ENCODE assay signal across 32 cellular contexts in genomic region chr1:154225370-154225769, GRCh38. TPM values are rescaled to one million over a fixed set of nuclear protein-coding genes. Genes with fewer than 3 reads are reported as not detected.
DNase-seq lines count a peak whose midpoint lies in the region; ATAC-seq and TF ChIP-seq lines count a peak whose summit lies in the region.
"Had no signal": no experiment of that assay in that cellular context is flagged by ENCODE, and none has a peak within 500 bp of the region (broad histone marks: within the 10 kb centered on the region; RNA-seq: fewer than 3 reads in every experiment).

No MANE protein-coding gene starts in this region.

- H3K36me3 Mint-ChIP-seq in CD4-positive, CD25-positive, alpha-beta regulatory T cell, result peaks cover 30% of the 10 kb centered on the region
- peaks cover 67% of the 10 kb centered on the region for H3K36me3 Mint-ChIP-seq in CD8-positive, alpha-beta T cell
- peaks cover 62% of the 10 kb centered on the region for H3K36me3 Mint-ChIP-seq in activated T-helper 1 cell treated with anti-CD3 and anti-CD28 coated beads, Interleukin-12 subunit alpha, Interleukin-12 subunit beta, Interleukin-2, Interleukin-4 antibody, amounts not matched to agents 30 ng/mL and 10 ng/mL and 1 ng/mL, durations not matched to agents 14 hours and 24 hours and 36 hours (ENCODE audit: low read depth)
- peaks cover 18% of the 10 kb centered on the region for H3K36me3 Mint-ChIP-seq in memory B cell

- H3K27ac Mint-ChIP-seq in CD4-positive, CD25-positive, alpha-beta regulatory T cell, result peak overlapping the region in 2 of 3 donors; percentile 41 to 86
- peak overlapping the region; percentile 82 for H3K27ac Mint-ChIP-seq in CD8-positive, alpha-beta T cell
- peak overlapping the region; percentile 12 for H3K27ac Mint-ChIP-seq in activated T-helper 1 cell treated with anti-CD3 and anti-CD28 coated beads, Interleukin-12 subunit alpha, Interleukin-12 subunit beta, Interleukin-2, Interleukin-4 antibody, amounts not matched to agents 30 ng/mL and 10 ng/mL and 1 ng/mL, durations not matched to agents 14 hours and 24 hours and 36 hours
- peak overlapping the region; percentile 31 for H3K27ac Mint-ChIP-seq in memory B cell
- H3K27ac Mint-ChIP-seq: endodermal cell had no signal

- H3K27me3 ChIP-seq in CD4-positive, CD25-positive, alpha-beta regulatory T cell (ENCODE audit: control insufficient read depth, insufficient read depth, low read length), result no peaks in the 10 kb centered on the region
- no peaks in the 10 kb centered on the region for H3K27me3 ChIP-seq in CD8-positive, alpha-beta T cell (ENCODE audit: insufficient read depth, low read length)
- H3K27me3 ChIP-seq: MG63, upper lobe of left lung had no signal

- no peak for ATAC-seq in CD4-positive, CD25-positive, alpha-beta regulatory T cell (ENCODE audit: low read depth in 2 of 2)
- ATAC-seq in CD8-positive, alpha-beta T cell, result no peak
- ATAC-seq in memory B cell (ENCODE audit: low read depth) (no peak), GM18909 (IDR thresholded peaks at IDR 0.05; ENCODE audit: poor library complexity, unreplicated experiment) (no peak), GM19397 (IDR thresholded peaks at IDR 0.05; ENCODE audit: unreplicated experiment) (no peak)
- ATAC-seq: activated T-helper 17 cell treated with anti-CD3 and anti-CD28 coated beads, Interleukin-2, amount 50 U/mL, for 72 hours; left ventricle myocardium superior; PC-3; psoas muscle had no signal

- H3K36me3 ChIP-seq in CD4-positive, CD25-positive, alpha-beta regulatory T cell (ENCODE audit: control insufficient read depth, insufficient read depth, low read length), result peaks cover 47% of the 10 kb centered on the region
- peaks cover 30% of the 10 kb centered on the region for H3K36me3 ChIP-seq in CD8-positive, alpha-beta T cell (ENCODE audit: insufficient read depth, low read length)

- H3K4me1 Mint-ChIP-seq in CD4-positive, CD25-positive, alpha-beta regulatory T cell, result peaks cover 39 to 57% (median 48%) of the 10 kb centered on the region in 4 donors
- peaks cover 60% of the 10 kb centered on the region for H3K4me1 Mint-ChIP-seq in CD8-positive, alpha-beta T cell (ENCODE audit: low read depth)
- H3K4me1 Mint-ChIP-seq in activated T-helper 1 cell treated with anti-CD3 and anti-CD28 coated beads, Interleukin-12 subunit alpha, Interleukin-12 subunit beta, Interleukin-2, Interleukin-4 antibody, amounts not matched to agents 30 ng/mL and 10 ng/mL and 1 ng/mL, durations not matched to agents 14 hours and 24 hours and 36 hours (ENCODE audit: low read depth), result peaks cover 50% of the 10 kb centered on the region
- H3K4me1 Mint-ChIP-seq in memory B cell, result peaks cover 40% of the 10 kb centered on the region

- DNase-seq in CD4-positive, CD25-positive, alpha-beta regulatory T cell, result no peak
- DNase-seq in CD8-positive, alpha-beta T cell, result no peak
- no peak for DNase-seq in activated T-helper 1 cell treated with anti-CD3 and anti-CD28 coated beads, Interleukin-12 subunit alpha, Interleukin-12 subunit beta, Interleukin-2, Interleukin-4 antibody, amounts not matched to agents 30 ng/mL and 10 ng/mL and 1 ng/mL, durations not matched to agents 14 hours and 24 hours and 36 hours (ENCODE audit: low spot score)
- DNase-seq in memory B cell (ENCODE audit: low spot score in 2 of 2) (no peak), DMS153 treated with DMSO at 0.1 percent for 48 hours (lab: John Stamatoyannopoulos, UW; ENCODE audit: unreplicated experiment) (no peak)
- DNase-seq: activated B cell treated with CpG ODN at 0.5 μM for 24 hours; C1 segment of cervical spinal cord; caudate nucleus; endodermal cell; foreskin fibroblast; head of caudate nucleus; islet precursor cell; KBM-7; left ventricle myocardium superior; MG63; NCI-H1105; NCI-H187; NCI-H2171 treated with DMSO at 0.1 percent for 48 hours; NCI-H510A treated with DMSO at 0.1 percent for 48 hours; PC-3; psoas muscle; stimulated activated CD4-positive, alpha-beta T cell treated with anti-CD3 and anti-CD28 coated beads, Interleukin-15, amount 100 ng/mL, for 24 hours; stimulated activated CD4-positive, alpha-beta T cell treated with anti-CD3 and anti-CD28 coated beads, Interleukin-4, amount 100 ng/mL, for 4 hours; T-helper 1 cell; upper lobe of left lung had no signal

- no peak overlapping the region for H3K4me3 ChIP-seq in CD4-positive, CD25-positive, alpha-beta regulatory T cell (ENCODE audit: low read depth, low read length)
- no peak overlapping the region for H3K4me3 ChIP-seq in CD8-positive, alpha-beta T cell (ENCODE audit: low read depth, low read length)
- H3K4me3 ChIP-seq: MG63, psoas muscle, upper lobe of left lung had no signal

- intact Hi-C loops in CD8-positive, alpha-beta T cell (cut with DNase I, micrococcal nuclease), result no loop called here
- intact Hi-C loops in activated T-helper 1 cell treated with anti-CD3 and anti-CD28 coated beads, Interleukin-12 subunit alpha, Interleukin-12 subunit beta, Interleukin-2, Interleukin-4 antibody, amounts not matched to agents 30 ng/mL and 10 ng/mL and 1 ng/mL, durations not matched to agents 14 hours and 24 hours and 36 hours (cut with micrococcal nuclease), result loop anchor here (10.0 kb wide), 1 partner anchor 501 kb away; the partner anchor contains the start of gene INTS3

- POLR2A ChIA-PET in CD8-positive, alpha-beta T cell (lab: Charles Lee), result interaction anchor here (2.4 kb wide), 1 partner anchor 46 kb away, joined by 5 read pairs; the partner anchor contains the start of gene HAX1

- H3K27ac ChIP-seq in CD4-positive, CD25-positive, alpha-beta regulatory T cell (ENCODE audit: insufficient read depth, low read length, poor library complexity, severe bottlenecking), result no peak overlapping the region
- H3K27ac ChIP-seq in CD8-positive, alpha-beta T cell (ENCODE audit: low read depth, low read length), result no peak overlapping the region
- H3K27ac ChIP-seq: upper lobe of left lung had no signal

- TF ChIP-seq CTCF in CD8-positive, alpha-beta T cell (IDR thresholded peaks at IDR 0.05), result no peak

- H3K9me3 Mint-ChIP-seq in CD4-positive, CD25-positive, alpha-beta regulatory T cell, result peaks cover 0 to 2% (median 0%) of the 10 kb centered on the region in 7 donors
- no peaks in the 10 kb centered on the region for H3K9me3 Mint-ChIP-seq in CD8-positive, alpha-beta T cell
- peaks cover 3% of the 10 kb centered on the region for H3K9me3 Mint-ChIP-seq in activated T-helper 1 cell treated with anti-CD3 and anti-CD28 coated beads, Interleukin-12 subunit alpha, Interleukin-12 subunit beta, Interleukin-2, Interleukin-4 antibody, amounts not matched to agents 30 ng/mL and 10 ng/mL and 1 ng/mL, durations not matched to agents 14 hours and 24 hours and 36 hours
- H3K9me3 Mint-ChIP-seq in memory B cell, result no peaks in the 10 kb centered on the region
- H3K9me3 Mint-ChIP-seq: activated B cell treated with CpG ODN at 0.5 μM for 24 hours, endodermal cell had no signal

- peaks cover 34% of the 10 kb centered on the region for H3K4me1 ChIP-seq in CD4-positive, CD25-positive, alpha-beta regulatory T cell (ENCODE audit: control insufficient read depth, insufficient read depth, low read length, poor library complexity, severe bottlenecking)
- H3K4me1 ChIP-seq in CD8-positive, alpha-beta T cell (ENCODE audit: insufficient read depth, low read length), result peaks cover 28% of the 10 kb centered on the region

- no peaks in the 10 kb centered on the region for H3K9me3 ChIP-seq in CD4-positive, CD25-positive, alpha-beta regulatory T cell (ENCODE audit: control insufficient read depth in 2 of 2, low read length in 2 of 2)
- H3K9me3 ChIP-seq in CD8-positive, alpha-beta T cell (ENCODE audit: low read length), result no peaks in the 10 kb centered on the region
- H3K9me3 ChIP-seq: psoas muscle, upper lobe of left lung had no signal

- CTCF ChIA-PET in CD8-positive, alpha-beta T cell (lab: Charles Lee), result no interaction called here

- no peaks in the 10 kb centered on the region for H3K27me3 Mint-ChIP-seq in CD4-positive, CD25-positive, alpha-beta regulatory T cell
- H3K27me3 Mint-ChIP-seq in CD8-positive, alpha-beta T cell (ENCODE audit: low read depth), result no peaks in the 10 kb centered on the region
- no peaks in the 10 kb centered on the region for H3K27me3 Mint-ChIP-seq in activated T-helper 1 cell treated with anti-CD3 and anti-CD28 coated beads, Interleukin-12 subunit alpha, Interleukin-12 subunit beta, Interleukin-2, Interleukin-4 antibody, amounts not matched to agents 30 ng/mL and 10 ng/mL and 1 ng/mL, durations not matched to agents 14 hours and 24 hours and 36 hours (ENCODE audit: insufficient read depth)
- H3K27me3 Mint-ChIP-seq in memory B cell, result no peaks in the 10 kb centered on the region
- H3K27me3 Mint-ChIP-seq: activated B cell treated with CpG ODN at 0.5 μM for 24 hours; activated T-helper 17 cell treated with anti-CD3 and anti-CD28 coated beads, Interleukin-2, amount 50 U/mL, for 72 hours had no signal

- H3K4me3 Mint-ChIP-seq in CD4-positive, CD25-positive, alpha-beta regulatory T cell, result peak overlapping the region in 1 of 4 donors; percentile 52
- no peak overlapping the region for H3K4me3 Mint-ChIP-seq in CD8-positive, alpha-beta T cell
- no peak overlapping the region for H3K4me3 Mint-ChIP-seq in activated T-helper 1 cell treated with anti-CD3 and anti-CD28 coated beads, Interleukin-12 subunit alpha, Interleukin-12 subunit beta, Interleukin-2, Interleukin-4 antibody, amounts not matched to agents 30 ng/mL and 10 ng/mL and 1 ng/mL, durations not matched to agents 14 hours and 24 hours and 36 hours
- no peak overlapping the region for H3K4me3 Mint-ChIP-seq in memory B cell
- H3K4me3 Mint-ChIP-seq: activated B cell treated with CpG ODN at 0.5 μM for 24 hours, endodermal cell had no signal

RNA-seq across cellular contexts. Expression of gene UBAP2L, which starts 4.6 kb away (rescaled TPM):
- total RNA-seq in CD4-positive, CD25-positive, alpha-beta regulatory T cell, result 194 TPM
- polyA plus RNA-seq in CD4-positive, CD25-positive, alpha-beta regulatory T cell, result 10 to 100 TPM; 40.8 to 53.0 (median 46.0) TPM
- total RNA-seq in CD8-positive, alpha-beta T cell, result 100 to 1,000 TPM; 212 to 226 TPM
- 258 and 284 TPM in 2 replicates for total RNA-seq in activated T-helper 1 cell treated with anti-CD3 and anti-CD28 coated beads, Interleukin-12 subunit alpha, Interleukin-12 subunit beta, Interleukin-2, Interleukin-4 antibody, amounts not matched to agents 30 ng/mL and 10 ng/mL and 1 ng/mL, durations not matched to agents 14 hours and 24 hours and 36 hours

RNA-seq across cellular contexts. Expression of gene CFAP141, which starts 19.2 kb away (rescaled TPM):
- not detected for total RNA-seq in CD4-positive, CD25-positive, alpha-beta regulatory T cell
- not detected for polyA plus RNA-seq in CD4-positive, CD25-positive, alpha-beta regulatory T cell
- not detected for total RNA-seq in CD8-positive, alpha-beta T cell
- total RNA-seq in activated T-helper 1 cell treated with anti-CD3 and anti-CD28 coated beads, Interleukin-12 subunit alpha, Interleukin-12 subunit beta, Interleukin-2, Interleukin-4 antibody, amounts not matched to agents 30 ng/mL and 10 ng/mL and 1 ng/mL, durations not matched to agents 14 hours and 24 hours and 36 hours, result not detected in 2 replicates
- total RNA-seq: activated B cell treated with CpG ODN at 0.5 μM for 24 hours; activated T-helper 17 cell treated with anti-CD3 and anti-CD28 coated beads, Interleukin-2, amount 50 U/mL, for 72 hours; endodermal cell; H4; left ventricle myocardium superior; myocyte; omental fat pad; PC-3; psoas muscle had no signal
- polyA plus RNA-seq: esophagus, psoas muscle had no signal

RNA-seq across cellular contexts. Expression of gene TPM3, which starts 33.5 kb away (rescaled TPM):
- total RNA-seq in CD4-positive, CD25-positive, alpha-beta regulatory T cell, result 412 TPM
- polyA plus RNA-seq in CD4-positive, CD25-positive, alpha-beta regulatory T cell, result 1,000 to 10,000 TPM in 1 of 4 donors, 100 to 1,000 TPM in 3; 780 to 1,027 (median 844) TPM
- total RNA-seq in CD8-positive, alpha-beta T cell, result 100 to 1,000 TPM; 341 to 347 TPM
- 665 and 668 TPM in 2 replicates for total RNA-seq in activated T-helper 1 cell treated with anti-CD3 and anti-CD28 coated beads, Interleukin-12 subunit alpha, Interleukin-12 subunit beta, Interleukin-2, Interleukin-4 antibody, amounts not matched to agents 30 ng/mL and 10 ng/mL and 1 ng/mL, durations not matched to agents 14 hours and 24 hours and 36 hours

RNA-seq across cellular contexts. Expression of gene HAX1, which starts 47.1 kb away (rescaled TPM):
- total RNA-seq in CD4-positive, CD25-positive, alpha-beta regulatory T cell, result 60.2 TPM
- polyA plus RNA-seq in CD4-positive, CD25-positive, alpha-beta regulatory T cell, result 100 to 1,000 TPM; 166 to 213 (median 194) TPM
- total RNA-seq in CD8-positive, alpha-beta T cell, result 10 to 100 TPM; 56.8 to 58.4 TPM
- total RNA-seq in activated T-helper 1 cell treated with anti-CD3 and anti-CD28 coated beads, Interleukin-12 subunit alpha, Interleukin-12 subunit beta, Interleukin-2, Interleukin-4 antibody, amounts not matched to agents 30 ng/mL and 10 ng/mL and 1 ng/mL, durations not matched to agents 14 hours and 24 hours and 36 hours, result 122 and 123 TPM in 2 replicates

Comparison
In these comparisons a context has a peak if more than half of its experiments do, and no peak if none do; other contexts are left out.
1. H3K27ac Mint-ChIP-seq: peak in every context shown above with its lines; median percentile 82 in CD8-positive, alpha-beta T cell; 64 in CD4-positive, CD25-positive, alpha-beta regulatory T cell; 31 in memory B cell; 12 in activated T-helper 1 cell treated with anti-CD3 and anti-CD28 coated beads, Interleukin-12 subunit alpha, Interleukin-12 subunit beta, Interleukin-2, Interleukin-4 antibody, amounts not matched to agents 30 ng/mL and 10 ng/mL and 1 ng/mL, durations not matched to agents 14 hours and 24 hours and 36 hours.